7 cellular contexts compared by ENCODE assay signal in genomic region chr5:5905186-5905585, GRCh38.
"Had no signal": no experiment of that assay in that cellular context is flagged by ENCODE, and none has a peak within 500 bp of the region (broad histone marks: within the 10 kb centered on the region; RNA-seq: fewer than 3 reads in every experiment).

No MANE protein-coding gene starts in this region.

- H3K36me3 ChIP-seq: HAP-1 had no signal

- H3K9me3 ChIP-seq: HAP-1 had no signal

- H3K27ac ChIP-seq: GM23248 had no signal

- DNase-seq: GM23248, H7, HFFc6, IMR-90 had no signal

- H3K4me1 ChIP-seq: HAP-1 had no signal

- H3K9ac ChIP-seq: GM23248 had no signal

- ATAC-seq: HCT116, K562 had no signal

- H3K27ac Mint-ChIP-seq: HFFc6 had no signal

- H3K4me3 ChIP-seq: GM23248, HAP-1, K562 had no signal

- FAIRE-seq: K562 had no signal

- H2AFZ ChIP-seq: GM23248 had no signal

- H3K4me3 Mint-ChIP-seq: HFFc6 had no signal
